ENCODE assay signal across 29 cellular contexts in genomic region chr7:77837966-77838365, GRCh38. TPM values are rescaled to one million over a fixed set of nuclear protein-coding genes. Genes with fewer than 3 reads are reported as not detected.
A peak's percentile ranks its signal among the peaks of the same experiment; 100 is the strongest.
DNase-seq lines count a peak whose midpoint lies in the region; ATAC-seq, FAIRE-seq and TF ChIP-seq lines count a peak whose summit lies in the region.
"Had no signal": no experiment of that assay in that cellular context is flagged by ENCODE, and none has a peak within 500 bp of the region (broad histone marks: within the 10 kb centered on the region; RNA-seq: fewer than 3 reads in every experiment).

No MANE protein-coding gene starts in this region.

- H3K4me2 ChIP-seq in DOHH2 (ENCODE audit: low read length) (peak overlapping the region; percentile 55), Karpas-422 (ENCODE audit: low read depth, low read length, poor library complexity, severe bottlenecking) (peak overlapping the region; percentile 59), GM12878 (ENCODE audit: control insufficient read depth, insufficient read depth) (no peak overlapping the region)
- H3K4me2 ChIP-seq: BLaER1 treated with 17β-estradiol and CSF1 and Interleukin-3, amounts not matched to agents 10 nM and 100 nM; KMS-11 had no signal

- POLR2A ChIA-PET in GM12878 (lab: Charles Lee), result no interaction called here

- peaks cover 63% of the 10 kb centered on the region for H3K4me1 ChIP-seq in DOHH2 (ENCODE audit: control insufficient read depth, low read length)
- H3K4me1 ChIP-seq in Karpas-422 (ENCODE audit: low read length), result peaks cover 49% of the 10 kb centered on the region
- no peaks in the 10 kb centered on the region for H3K4me1 ChIP-seq in GM12878 (ENCODE audit: control insufficient read depth, insufficient read depth, low read length)
- peaks cover 3 to 9% of the 10 kb centered on the region in 2 donors for H3K4me1 ChIP-seq in small intestine (ENCODE audit: control insufficient read depth in 2 of 2, insufficient read depth in 1 of 2, low read depth in 1 of 2, low read length in 1 of 2)
- H3K4me1 ChIP-seq: breast epithelium, prostate gland had no signal

- H4K20me1 ChIP-seq in DOHH2 (ENCODE audit: control insufficient read depth, insufficient read depth, low read depth, low read length) (no peaks in the 10 kb centered on the region), Karpas-422 (ENCODE audit: insufficient read depth, low read depth, low read length) (no peaks in the 10 kb centered on the region), GM12878 (ENCODE audit: control insufficient read depth, insufficient read depth) (no peaks in the 10 kb centered on the region)

- H3K9me2 ChIP-seq in DOHH2 (replicated peaks; ENCODE audit: control insufficient read depth, low read length), result no peaks in the 10 kb centered on the region
- H3K9me2 ChIP-seq in Karpas-422 (replicated peaks; ENCODE audit: insufficient read depth, low read length), result no peaks in the 10 kb centered on the region

- peaks cover 5% of the 10 kb centered on the region for H3K36me3 ChIP-seq in DOHH2 (ENCODE audit: control insufficient read depth, low read length)
- peaks cover 8% of the 10 kb centered on the region; the same call in 1 of the 2 replicates for H3K36me3 ChIP-seq in Karpas-422 (ENCODE audit: insufficient read depth, low read length)
- peaks cover 0 to 2% of the 10 kb centered on the region in 2 experiments; a peak in 1 of 4 replicates for H3K36me3 ChIP-seq in GM12878 (ENCODE audit: control insufficient read depth in 2 of 2, insufficient read depth in 2 of 2, low read length in 1 of 2)
- H3K36me3 ChIP-seq in small intestine (ENCODE audit: control insufficient read depth in 2 of 2, insufficient read depth in 2 of 2, low read length in 2 of 2), result no peaks in the 10 kb centered on the region
- H3K36me3 ChIP-seq: breast epithelium, prostate gland, sigmoid colon, transverse colon had no signal

- CTCF ChIA-PET in GM12878 (lab: Yijun Ruan, JAX), result interaction anchor here (1.0 to 1.6 kb wide), 2 partner anchors 17 to 185 kb away, joined by 3 to 4 read pairs; no protein-coding TSS in a partner anchor

- RAD21 ChIA-PET in GM12878 (lab: Charles Lee; ENCODE audit: unreplicated experiment), result no interaction called here

- no peak for TF ChIP-seq EP300 in GM12878 (IDR thresholded peaks at IDR 0.05; ENCODE audit: borderline replicate concordance in 1 of 2, control insufficient read depth in 1 of 2, low read depth in 2 of 2, low read length in 2 of 2)

- TF ChIP-seq CTCF in DOHH2 (IDR thresholded peaks at IDR 0.05; ENCODE audit: low read depth, low read length, poor library complexity, severe bottlenecking) (no peak), GM12878 (IDR thresholded peaks at IDR 0.05 in 2 of 3, conservative IDR thresholded peaks at IDR 0.05 in 1 of 3; ENCODE audit: control insufficient read depth in 2 of 3, extremely low read depth in 1 of 3, insufficient read depth in 1 of 3, low read depth in 3 of 3, low read length in 3 of 3) (no peak)

- H3K27ac ChIP-seq in DOHH2 (ENCODE audit: low read depth, low read length) (no peak overlapping the region), Karpas-422 (ENCODE audit: low read length) (peak overlapping the region; percentile 60), GM12878 (ENCODE audit: control insufficient read depth, insufficient read depth) (no peak overlapping the region), small intestine (ENCODE audit: low read depth in 1 of 2, low read length in 1 of 2) (no peak overlapping the region)
- H3K27ac ChIP-seq: BLaER1 treated with 17β-estradiol and CSF1 and Interleukin-3, amounts not matched to agents 10 nM and 100 nM; breast epithelium; KMS-11; prostate gland; sigmoid colon; transverse colon had no signal

- H2AFZ ChIP-seq in Karpas-422 (ENCODE audit: low read length) (no peak overlapping the region), GM12878 (ENCODE audit: control insufficient read depth, low read depth, low read length) (no peak overlapping the region)

- no peaks in the 10 kb centered on the region for H3K9me3 ChIP-seq in DOHH2 (ENCODE audit: control insufficient read depth, insufficient read depth, low read length)
- H3K9me3 ChIP-seq in Karpas-422 (ENCODE audit: low read length), result no peaks in the 10 kb centered on the region
- H3K9me3 ChIP-seq in GM12878 (replicated peaks; ENCODE audit: control insufficient read depth, insufficient read depth, low read length), result peaks cover 2% of the 10 kb centered on the region; the same call in 1 of the 3 replicates
- no peaks in the 10 kb centered on the region for H3K9me3 ChIP-seq in small intestine (ENCODE audit: control insufficient read depth, low read depth)
- H3K9me3 ChIP-seq: breast epithelium, mucosa of descending colon, prostate gland, sigmoid colon, transverse colon had no signal

- FAIRE-seq in GM12878 (lab: Jason Lieb, UNC) (no peak), small intestine (lab: Jason Lieb, UNC) (no peak)
- FAIRE-seq: endothelial cell of umbilical vein had no signal

- no peak for TF ChIP-seq RAD21 in GM12878 (IDR thresholded peaks at IDR 0.05; ENCODE audit: insufficient read depth, low read depth, low read length)

- intact Hi-C loops in GM12878 (cut with micrococcal nuclease; ENCODE audit: unreplicated experiment), result no loop called here

- SMC1A ChIA-PET in GM12878 (lab: Charles Lee; ENCODE audit: uncharacterized antibody, unreplicated experiment), result interaction anchor here (1.1 to 2.4 kb wide), 6 partner anchors 9 to 39 kb away, joined by 4 to 8 read pairs (median 5); partner anchors contain the start of genes PHTF2 and TMEM60

- ATAC-seq in GM12878 (peak; percentile 48; the same call in 2 of the 3 replicates), HG03039 (IDR thresholded peaks at IDR 0.05; ENCODE audit: unreplicated experiment) (no peak), HG03469 (IDR thresholded peaks at IDR 0.05; ENCODE audit: unreplicated experiment) (no peak)
- ATAC-seq: activated naive CD4-positive, alpha-beta T cell treated with anti-CD3 and anti-CD28 coated beads, Interleukin-2, amount 50 U/mL, for 72 hours; mucosa of descending colon; natural killer cell; Panc1 had no signal

- H3F3A ChIP-seq in DOHH2 (ENCODE audit: control insufficient read depth, insufficient read depth), result peaks cover 5% of the 10 kb centered on the region; the same call in 1 of the 2 replicates

- in situ Hi-C loops in GM12878 (cut with MboI), result no loop called here

- peak overlapping the region; percentile 37; the same call in 1 of the 2 replicates for H3K9ac ChIP-seq in Karpas-422 (ENCODE audit: low read length)
- H3K9ac ChIP-seq in GM12878 (ENCODE audit: control insufficient read depth, insufficient read depth, low read length), result no peak overlapping the region
- H3K9ac ChIP-seq: BLaER1 treated with 17β-estradiol and CSF1 and Interleukin-3, amounts not matched to agents 10 nM and 100 nM; KMS-11 had no signal

- no peak for TF ChIP-seq POLR2A in GM12878 (IDR thresholded peaks at IDR 0.05; ENCODE audit: low read depth, low read length)

- H3K4me3 ChIP-seq in DOHH2 (ENCODE audit: low read length) (no peak overlapping the region; the same call in 1 of the 2 replicates), Karpas-422 (ENCODE audit: low read length) (peak overlapping the region; percentile 28), GM12878 (no peak overlapping the region), small intestine (ENCODE audit: low read depth in 1 of 2, low read length in 2 of 2) (no peak overlapping the region)
- H3K4me3 ChIP-seq: BLaER1 treated with 17β-estradiol and CSF1 and Interleukin-3, amounts not matched to agents 10 nM and 100 nM; breast epithelium; lung; mucosa of descending colon; prostate gland; sigmoid colon; transverse colon had no signal

- WGBS in GM12878 (ENCODE audit: insufficient coverage, insufficient replicate concordance, low lambda C conversion rate, missing lambda C conversion rate), result 0% methylated on average over 1 of the region's 1 CpG
- WGBS in small intestine, 3 donors, result 12 to 60% (median 38%) methylated on average over 1 of the region's 1 CpG

- H3K79me2 ChIP-seq in DOHH2 (ENCODE audit: control insufficient read depth, low read length) (peaks cover 90% of the 10 kb centered on the region), Karpas-422 (ENCODE audit: low read length) (peaks cover 98% of the 10 kb centered on the region), GM12878 (ENCODE audit: control insufficient read depth, insufficient read depth, low read length) (peaks cover 4% of the 10 kb centered on the region)

- H3K27me3 ChIP-seq in DOHH2 (ENCODE audit: control insufficient read depth, low read length) (no peaks in the 10 kb centered on the region), Karpas-422 (ENCODE audit: low read length) (no peaks in the 10 kb centered on the region), GM12878 (replicated peaks in 1 of 2; ENCODE audit: control insufficient read depth in 2 of 2, insufficient read depth in 2 of 2, low read length in 1 of 2) (no peaks in the 10 kb centered on the region), small intestine (ENCODE audit: control insufficient read depth in 2 of 2, insufficient read depth in 2 of 2, low read length in 2 of 2) (no peaks in the 10 kb centered on the region)
- H3K27me3 ChIP-seq: BLaER1 treated with 17β-estradiol and CSF1 and Interleukin-3, amounts not matched to agents 10 nM and 100 nM; breast epithelium; sigmoid colon; transverse colon had no signal

- DNase-seq in Karpas-422 (peak; percentile 59), GM12878 (ENCODE audit: low read depth, low spot score) (no peak), small intestine (peak; percentile 32)
- no peak for DNase-seq in activated CD8-positive, alpha-beta memory T cell treated with anti-CD3 and anti-CD28 coated beads, Interleukin-2, amount 50 U/mL, for 4 hours
- DNase-seq: activated CD4-positive, alpha-beta T cell treated with anti-CD3 and anti-CD28 coated beads for 4 hours; activated effector memory CD4-positive, alpha-beta T cell treated with Interleukin-2 at 50 U/mL for 16 hours; activated T-cell treated with anti-CD3 and anti-CD28 coated beads, Interleukin-2, amount 50 U/mL, for 1 hour; amygdala; GOT3; mucosa of descending colon; natural killer cell; NCI-H1436 treated with DMSO at 0.1 percent for 48 hours; nucleus accumbens; SHP77; sigmoid colon; stimulated activated CD4-positive, alpha-beta T cell treated with anti-CD3 and anti-CD28 coated beads, Interleukin-15, amount 100 ng/mL, for 24 hours; stimulated activated CD4-positive, alpha-beta T cell treated with anti-CD3 and anti-CD28 coated beads, Interleukin-4, amount 100 ng/mL, for 4 hours; transverse colon had no signal

- no TSS peak for BruUV-seq in GM12878 (replicated peaks; lab: Mats Ljungman, UMichigan)

RNA-seq across cellular contexts. Expression of gene PHTF2, which starts 39.4 kb away (rescaled TPM):
- total RNA-seq in Karpas-422 (2014; rRNA removed; shearing (Covaris generic); ENCODE audit: low replicate concordance), result 39.3 and 65.7 TPM in 2 replicates
- 98.2 and 101 TPM in 2 replicates for total RNA-seq in GM12878 (2013; cell fraction: nucleolus; rRNA removed)
- total RNA-seq in GM12878 (2014; rRNA removed) (29.2 and 35.3 TPM in 2 replicates), GM12878 (2014; rRNA removed; fragmentation: Illumina TruSeq; extraction: Trizol) (35.1 and 35.7 TPM in 2 replicates), GM12878 (2021) (30.4 and 33.6 TPM in 2 replicates)
- polyA plus RNA-seq in GM12878 (2011; ENCODE audit: low read depth), result 9.0 TPM
- polyA plus RNA-seq in GM12878 (2011; rRNA removed) (41.8 and 69.0 TPM in 2 replicates), GM12878 (2014; fragmentation: Illumina TruSeq; extraction: Trizol) (40.3 and 50.4 TPM in 2 replicates), GM12878 (2014; fragmentation: Nextera tagmentation; extraction: Ambion mirVana) (10 to 100 TPM; 12.9 to 14.1 TPM), GM12878 (2014; rRNA removed) (22.0 and 23.8 TPM in 2 replicates), GM12878 (2016; fragmentation: Nextera tagmentation; extraction: Ambion mirVana) (10 to 100 TPM; 21.0 to 24.7 TPM), small intestine (1 to 10 TPM; 1.8 to 3.5 (median 1.9) TPM)
- polyA plus RNA-seq in GM12878 (2011; cell fraction: cytosol; rRNA removed), result 12.3 and 15.8 TPM in 2 replicates
- polyA plus RNA-seq in GM12878 (2011; cell fraction: nucleus; rRNA removed), result 32.1 and 34.3 TPM in 2 replicates
- polyA plus RNA-seq in GM12878 (2012), result 17.4 and 21.1 TPM in 2 replicates
- 32.5 and 41.2 TPM in 2 replicates for polyA minus RNA-seq in GM12878 (2011; rRNA and poly(A)+ RNA removed)
- polyA minus RNA-seq in GM12878 (2011; cell fraction: cytosol; rRNA and poly(A)+ RNA removed), result 12.6 and 13.6 TPM in 2 replicates
- polyA minus RNA-seq in GM12878 (2011; cell fraction: nucleus; rRNA and poly(A)+ RNA removed), result 29.0 and 31.5 TPM in 2 replicates

RNA-seq across cellular contexts. Expression of gene TMEM60, which starts 39.7 kb away (rescaled TPM):
- total RNA-seq in Karpas-422 (2014; rRNA removed; shearing (Covaris generic); ENCODE audit: low replicate concordance), result 28.5 and 64.4 TPM in 2 replicates
- 7.0 and 7.6 TPM in 2 replicates for total RNA-seq in GM12878 (2013; cell fraction: nucleolus; rRNA removed)
- total RNA-seq in GM12878 (2014; rRNA removed) (15.5 and 21.0 TPM in 2 replicates), GM12878 (2014; rRNA removed; fragmentation: Illumina TruSeq; extraction: Trizol) (20.1 and 21.3 TPM in 2 replicates), GM12878 (2021) (12.8 and 13.2 TPM in 2 replicates)
- 10.9 TPM for polyA plus RNA-seq in GM12878 (2011; ENCODE audit: low read depth)
- polyA plus RNA-seq in GM12878 (2011; rRNA removed) (36.3 and 48.0 TPM in 2 replicates), GM12878 (2014; fragmentation: Illumina TruSeq; extraction: Trizol) (20.9 and 24.3 TPM in 2 replicates), GM12878 (2014; fragmentation: Nextera tagmentation; extraction: Ambion mirVana) (10 to 100 TPM; 75.6 to 94.2 TPM), GM12878 (2014; rRNA removed) (18.8 and 25.7 TPM in 2 replicates), GM12878 (2016; fragmentation: Nextera tagmentation; extraction: Ambion mirVana) (10 to 100 TPM; 34.8 to 36.0 TPM), small intestine (10 to 100 TPM; 12.3 to 19.2 (median 15.1) TPM)
- 12.2 and 14.0 TPM in 2 replicates for polyA plus RNA-seq in GM12878 (2011; cell fraction: cytosol; rRNA removed)
- 9.8 and 12.7 TPM in 2 replicates for polyA plus RNA-seq in GM12878 (2011; cell fraction: nucleus; rRNA removed)
- polyA plus RNA-seq in GM12878 (2012), result 17.0 and 20.6 TPM in 2 replicates
- polyA minus RNA-seq in GM12878 (2011; rRNA and poly(A)+ RNA removed), result 11.5 and 11.6 TPM in 2 replicates
- 3.1 and 6.0 TPM in 2 replicates for polyA minus RNA-seq in GM12878 (2011; cell fraction: cytosol; rRNA and poly(A)+ RNA removed)
- 3.4 and 4.4 TPM in 2 replicates for polyA minus RNA-seq in GM12878 (2011; cell fraction: nucleus; rRNA and poly(A)+ RNA removed)

Comparison
In these comparisons a context has a peak if more than half of its experiments do, and no peak if none do; other contexts are left out.
1. DNase-seq: peak in Karpas-422 (single experiment) and small intestine (single experiment); none in GM12878 (single experiment) and activated CD8-positive, alpha-beta memory T cell treated with anti-CD3 and anti-CD28 coated beads, Interleukin-2, amount 50 U/mL, for 4 hours (single experiment).